1 cellular context compared by ENCODE assay signal in the genomic region with DNA sequence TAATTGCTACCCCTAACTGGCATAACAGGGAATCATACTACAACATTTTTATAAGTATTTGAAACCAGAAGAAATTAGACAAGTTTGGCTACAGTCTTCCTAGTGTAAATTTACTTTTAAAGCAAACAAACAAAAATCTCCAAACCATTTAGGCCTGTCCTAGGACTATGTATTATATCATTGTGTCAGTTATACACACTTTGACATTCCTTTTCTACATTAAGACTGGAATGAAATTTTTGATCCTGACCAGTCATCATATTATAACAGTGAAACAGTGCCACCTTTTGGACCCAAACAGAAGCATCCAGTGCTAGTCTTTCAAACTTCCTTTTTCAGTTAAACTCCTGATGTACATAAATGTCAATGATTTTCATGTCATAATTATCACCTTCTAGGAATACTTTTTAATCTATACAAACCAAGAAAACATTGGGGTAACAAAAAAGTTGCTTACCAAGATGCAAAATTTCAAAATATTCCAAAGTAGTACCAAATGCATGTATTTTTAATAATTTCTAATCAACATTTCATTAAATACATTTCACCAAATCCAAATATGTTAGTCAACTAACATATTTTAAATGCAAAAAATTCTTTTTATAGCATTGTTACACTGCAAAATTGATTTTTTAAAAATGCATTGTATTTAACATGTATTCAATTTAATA.
TF ChIP-seq lines count a peak whose summit lies in the region.

No MANE protein-coding gene starts in this region.

TF ChIP-seq in K562, 482 proteins besides CTCF, POLR2A, EP300 and RAD21 (continued from another document and continues in another):
- TF ChIP-seq, protein P1, sequence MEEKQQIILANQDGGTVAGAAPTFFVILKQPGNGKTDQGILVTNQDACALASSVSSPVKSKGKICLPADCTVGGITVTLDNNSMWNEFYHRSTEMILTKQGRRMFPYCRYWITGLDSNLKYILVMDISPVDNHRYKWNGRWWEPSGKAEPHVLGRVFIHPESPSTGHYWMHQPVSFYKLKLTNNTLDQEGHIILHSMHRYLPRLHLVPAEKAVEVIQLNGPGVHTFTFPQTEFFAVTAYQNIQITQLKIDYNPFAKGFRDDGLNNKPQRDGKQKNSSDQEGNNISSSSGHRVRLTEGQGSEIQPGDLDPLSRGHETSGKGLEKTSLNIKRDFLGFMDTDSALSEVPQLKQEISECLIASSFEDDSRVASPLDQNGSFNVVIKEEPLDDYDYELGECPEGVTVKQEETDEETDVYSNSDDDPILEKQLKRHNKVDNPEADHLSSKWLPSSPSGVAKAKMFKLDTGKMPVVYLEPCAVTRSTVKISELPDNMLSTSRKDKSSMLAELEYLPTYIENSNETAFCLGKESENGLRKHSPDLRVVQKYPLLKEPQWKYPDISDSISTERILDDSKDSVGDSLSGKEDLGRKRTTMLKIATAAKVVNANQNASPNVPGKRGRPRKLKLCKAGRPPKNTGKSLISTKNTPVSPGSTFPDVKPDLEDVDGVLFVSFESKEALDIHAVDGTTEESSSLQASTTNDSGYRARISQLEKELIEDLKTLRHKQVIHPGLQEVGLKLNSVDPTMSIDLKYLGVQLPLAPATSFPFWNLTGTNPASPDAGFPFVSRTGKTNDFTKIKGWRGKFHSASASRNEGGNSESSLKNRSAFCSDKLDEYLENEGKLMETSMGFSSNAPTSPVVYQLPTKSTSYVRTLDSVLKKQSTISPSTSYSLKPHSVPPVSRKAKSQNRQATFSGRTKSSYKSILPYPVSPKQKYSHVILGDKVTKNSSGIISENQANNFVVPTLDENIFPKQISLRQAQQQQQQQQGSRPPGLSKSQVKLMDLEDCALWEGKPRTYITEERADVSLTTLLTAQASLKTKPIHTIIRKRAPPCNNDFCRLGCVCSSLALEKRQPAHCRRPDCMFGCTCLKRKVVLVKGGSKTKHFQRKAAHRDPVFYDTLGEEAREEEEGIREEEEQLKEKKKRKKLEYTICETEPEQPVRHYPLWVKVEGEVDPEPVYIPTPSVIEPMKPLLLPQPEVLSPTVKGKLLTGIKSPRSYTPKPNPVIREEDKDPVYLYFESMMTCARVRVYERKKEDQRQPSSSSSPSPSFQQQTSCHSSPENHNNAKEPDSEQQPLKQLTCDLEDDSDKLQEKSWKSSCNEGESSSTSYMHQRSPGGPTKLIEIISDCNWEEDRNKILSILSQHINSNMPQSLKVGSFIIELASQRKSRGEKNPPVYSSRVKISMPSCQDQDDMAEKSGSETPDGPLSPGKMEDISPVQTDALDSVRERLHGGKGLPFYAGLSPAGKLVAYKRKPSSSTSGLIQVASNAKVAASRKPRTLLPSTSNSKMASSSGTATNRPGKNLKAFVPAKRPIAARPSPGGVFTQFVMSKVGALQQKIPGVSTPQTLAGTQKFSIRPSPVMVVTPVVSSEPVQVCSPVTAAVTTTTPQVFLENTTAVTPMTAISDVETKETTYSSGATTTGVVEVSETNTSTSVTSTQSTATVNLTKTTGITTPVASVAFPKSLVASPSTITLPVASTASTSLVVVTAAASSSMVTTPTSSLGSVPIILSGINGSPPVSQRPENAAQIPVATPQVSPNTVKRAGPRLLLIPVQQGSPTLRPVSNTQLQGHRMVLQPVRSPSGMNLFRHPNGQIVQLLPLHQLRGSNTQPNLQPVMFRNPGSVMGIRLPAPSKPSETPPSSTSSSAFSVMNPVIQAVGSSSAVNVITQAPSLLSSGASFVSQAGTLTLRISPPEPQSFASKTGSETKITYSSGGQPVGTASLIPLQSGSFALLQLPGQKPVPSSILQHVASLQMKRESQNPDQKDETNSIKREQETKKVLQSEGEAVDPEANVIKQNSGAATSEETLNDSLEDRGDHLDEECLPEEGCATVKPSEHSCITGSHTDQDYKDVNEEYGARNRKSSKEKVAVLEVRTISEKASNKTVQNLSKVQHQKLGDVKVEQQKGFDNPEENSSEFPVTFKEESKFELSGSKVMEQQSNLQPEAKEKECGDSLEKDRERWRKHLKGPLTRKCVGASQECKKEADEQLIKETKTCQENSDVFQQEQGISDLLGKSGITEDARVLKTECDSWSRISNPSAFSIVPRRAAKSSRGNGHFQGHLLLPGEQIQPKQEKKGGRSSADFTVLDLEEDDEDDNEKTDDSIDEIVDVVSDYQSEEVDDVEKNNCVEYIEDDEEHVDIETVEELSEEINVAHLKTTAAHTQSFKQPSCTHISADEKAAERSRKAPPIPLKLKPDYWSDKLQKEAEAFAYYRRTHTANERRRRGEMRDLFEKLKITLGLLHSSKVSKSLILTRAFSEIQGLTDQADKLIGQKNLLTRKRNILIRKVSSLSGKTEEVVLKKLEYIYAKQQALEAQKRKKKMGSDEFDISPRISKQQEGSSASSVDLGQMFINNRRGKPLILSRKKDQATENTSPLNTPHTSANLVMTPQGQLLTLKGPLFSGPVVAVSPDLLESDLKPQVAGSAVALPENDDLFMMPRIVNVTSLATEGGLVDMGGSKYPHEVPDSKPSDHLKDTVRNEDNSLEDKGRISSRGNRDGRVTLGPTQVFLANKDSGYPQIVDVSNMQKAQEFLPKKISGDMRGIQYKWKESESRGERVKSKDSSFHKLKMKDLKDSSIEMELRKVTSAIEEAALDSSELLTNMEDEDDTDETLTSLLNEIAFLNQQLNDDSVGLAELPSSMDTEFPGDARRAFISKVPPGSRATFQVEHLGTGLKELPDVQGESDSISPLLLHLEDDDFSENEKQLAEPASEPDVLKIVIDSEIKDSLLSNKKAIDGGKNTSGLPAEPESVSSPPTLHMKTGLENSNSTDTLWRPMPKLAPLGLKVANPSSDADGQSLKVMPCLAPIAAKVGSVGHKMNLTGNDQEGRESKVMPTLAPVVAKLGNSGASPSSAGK (IDR thresholded peaks at IDR 0.05): peak; percentile 1; the same call in 1 of the 2 replicates
- 0 out of 2 replicates have a peak, but pooled peaks have one; percentile 15 for TF ChIP-seq ZNF239 (CRISPR knock-in tag; IDR thresholded peaks at IDR 0.05)
- no peak for TF ChIP-seq POLR2AphosphoS2 (IDR thresholded peaks at IDR 0.05; ENCODE audit: low read length)
- TF ChIP-seq RBM14 (IDR thresholded peaks at IDR 0.05; ENCODE audit: borderline replicate concordance, insufficient read depth, low read depth, low read length): no peak
- TF ChIP-seq, protein P2, sequence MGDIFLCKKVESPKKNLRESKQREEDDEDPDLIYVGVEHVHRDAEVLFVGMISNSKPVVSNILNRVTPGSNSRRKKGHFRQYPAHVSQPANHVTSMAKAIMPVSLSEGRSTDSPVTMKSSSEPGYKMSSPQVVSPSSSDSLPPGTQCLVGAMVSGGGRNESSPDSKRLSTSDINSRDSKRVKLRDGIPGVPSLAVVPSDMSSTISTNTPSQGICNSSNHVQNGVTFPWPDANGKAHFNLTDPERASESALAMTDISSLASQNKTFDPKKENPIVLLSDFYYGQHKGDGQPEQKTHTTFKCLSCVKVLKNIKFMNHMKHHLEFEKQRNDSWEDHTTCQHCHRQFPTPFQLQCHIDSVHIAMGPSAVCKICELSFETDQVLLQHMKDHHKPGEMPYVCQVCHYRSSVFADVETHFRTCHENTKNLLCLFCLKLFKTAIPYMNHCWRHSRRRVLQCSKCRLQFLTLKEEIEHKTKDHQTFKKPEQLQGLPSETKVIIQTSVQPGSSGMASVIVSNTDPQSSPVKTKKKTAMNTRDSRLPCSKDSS (IDR thresholded peaks at IDR 0.05; ENCODE audit: low read depth, partially characterized antibody): no peak
- TF ChIP-seq, protein P3, sequence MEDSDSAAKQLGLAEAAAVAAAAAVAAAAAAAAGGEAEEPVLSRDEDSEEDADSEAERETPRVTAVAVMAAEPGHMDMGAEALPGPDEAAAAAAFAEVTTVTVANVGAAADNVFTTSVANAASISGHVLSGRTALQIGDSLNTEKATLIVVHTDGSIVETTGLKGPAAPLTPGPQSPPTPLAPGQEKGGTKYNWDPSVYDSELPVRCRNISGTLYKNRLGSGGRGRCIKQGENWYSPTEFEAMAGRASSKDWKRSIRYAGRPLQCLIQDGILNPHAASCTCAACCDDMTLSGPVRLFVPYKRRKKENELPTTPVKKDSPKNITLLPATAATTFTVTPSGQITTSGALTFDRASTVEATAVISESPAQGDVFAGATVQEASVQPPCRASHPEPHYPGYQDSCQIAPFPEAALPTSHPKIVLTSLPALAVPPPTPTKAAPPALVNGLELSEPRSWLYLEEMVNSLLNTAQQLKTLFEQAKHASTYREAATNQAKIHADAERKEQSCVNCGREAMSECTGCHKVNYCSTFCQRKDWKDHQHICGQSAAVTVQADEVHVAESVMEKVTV (CRISPR knock-in tag; IDR thresholded peaks at IDR 0.05): peak; percentile 83
- TF ChIP-seq, protein P4, sequence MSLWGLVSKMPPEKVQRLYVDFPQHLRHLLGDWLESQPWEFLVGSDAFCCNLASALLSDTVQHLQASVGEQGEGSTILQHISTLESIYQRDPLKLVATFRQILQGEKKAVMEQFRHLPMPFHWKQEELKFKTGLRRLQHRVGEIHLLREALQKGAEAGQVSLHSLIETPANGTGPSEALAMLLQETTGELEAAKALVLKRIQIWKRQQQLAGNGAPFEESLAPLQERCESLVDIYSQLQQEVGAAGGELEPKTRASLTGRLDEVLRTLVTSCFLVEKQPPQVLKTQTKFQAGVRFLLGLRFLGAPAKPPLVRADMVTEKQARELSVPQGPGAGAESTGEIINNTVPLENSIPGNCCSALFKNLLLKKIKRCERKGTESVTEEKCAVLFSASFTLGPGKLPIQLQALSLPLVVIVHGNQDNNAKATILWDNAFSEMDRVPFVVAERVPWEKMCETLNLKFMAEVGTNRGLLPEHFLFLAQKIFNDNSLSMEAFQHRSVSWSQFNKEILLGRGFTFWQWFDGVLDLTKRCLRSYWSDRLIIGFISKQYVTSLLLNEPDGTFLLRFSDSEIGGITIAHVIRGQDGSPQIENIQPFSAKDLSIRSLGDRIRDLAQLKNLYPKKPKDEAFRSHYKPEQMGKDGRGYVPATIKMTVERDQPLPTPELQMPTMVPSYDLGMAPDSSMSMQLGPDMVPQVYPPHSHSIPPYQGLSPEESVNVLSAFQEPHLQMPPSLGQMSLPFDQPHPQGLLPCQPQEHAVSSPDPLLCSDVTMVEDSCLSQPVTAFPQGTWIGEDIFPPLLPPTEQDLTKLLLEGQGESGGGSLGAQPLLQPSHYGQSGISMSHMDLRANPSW (CRISPR knock-in tag; IDR thresholded peaks at IDR 0.05): no peak
- TF ChIP-seq FOXK2 (conservative IDR thresholded peaks at IDR 0.05 in 1 of 2, IDR thresholded peaks at IDR 0.05 in 1 of 2; ENCODE audit: low read depth in 2 of 2): 0 out of 4 replicates have a peak, but pooled peaks of 1 of the 2 experiments have one; percentile 23
- TF ChIP-seq SMARCE1 (IDR thresholded peaks at IDR 0.05): peak; percentile 38; the same call in 1 of the 2 replicates
- peak; percentile 42; the same call in 1 of the 2 replicates for TF ChIP-seq ADNP (tag; IDR thresholded peaks at IDR 0.05)
- peak; percentile 89 for TF ChIP-seq SMC3 (conservative IDR thresholded peaks at IDR 0.05; ENCODE audit: insufficient read depth, low read depth, low read length)
- peak; percentile 68 for TF ChIP-seq FOXM1 (IDR thresholded peaks at IDR 0.05; ENCODE audit: low read depth)
- TF ChIP-seq FOXM1 (CRISPR knock-in tag; IDR thresholded peaks at IDR 0.05; ENCODE audit: low read depth): no peak
- TF ChIP-seq MAFG (tag; conservative IDR thresholded peaks at IDR 0.05): peak; percentile 82
- TF ChIP-seq KDM1A (IDR thresholded peaks at IDR 0.05): peak in 1 of 2 experiments; percentile 28; a peak in 1 of 4 replicates
- TF ChIP-seq SMARCA4 (IDR thresholded peaks at IDR 0.05): peak; percentile 82
- TF ChIP-seq TRIM28 (IDR thresholded peaks at IDR 0.05): peak; percentile 53; the same call in 1 of the 2 replicates
- TF ChIP-seq BRD9 (IDR thresholded peaks at IDR 0.05; ENCODE audit: low read depth, partially characterized antibody): peak; percentile 97
- TF ChIP-seq, protein P5, sequence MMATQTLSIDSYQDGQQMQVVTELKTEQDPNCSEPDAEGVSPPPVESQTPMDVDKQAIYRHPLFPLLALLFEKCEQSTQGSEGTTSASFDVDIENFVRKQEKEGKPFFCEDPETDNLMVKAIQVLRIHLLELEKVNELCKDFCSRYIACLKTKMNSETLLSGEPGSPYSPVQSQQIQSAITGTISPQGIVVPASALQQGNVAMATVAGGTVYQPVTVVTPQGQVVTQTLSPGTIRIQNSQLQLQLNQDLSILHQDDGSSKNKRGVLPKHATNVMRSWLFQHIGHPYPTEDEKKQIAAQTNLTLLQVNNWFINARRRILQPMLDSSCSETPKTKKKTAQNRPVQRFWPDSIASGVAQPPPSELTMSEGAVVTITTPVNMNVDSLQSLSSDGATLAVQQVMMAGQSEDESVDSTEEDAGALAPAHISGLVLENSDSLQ (IDR thresholded peaks at IDR 0.05): peak; percentile 66
- peak; percentile 32 for TF ChIP-seq HDAC3 (IDR thresholded peaks at IDR 0.05; ENCODE audit: borderline replicate concordance, partially characterized antibody)
- no peak for TF ChIP-seq SP2 (IDR thresholded peaks at IDR 0.05; ENCODE audit: extremely low read depth, low read depth, low read length, poor library complexity, severe bottlenecking)
- TF ChIP-seq NBN (IDR thresholded peaks at IDR 0.05; ENCODE audit: low read depth): 0 out of 2 replicates have a peak, but pooled peaks have one; percentile 46
- no peak for TF ChIP-seq NCOA1 (IDR thresholded peaks at IDR 0.05; ENCODE audit: low read depth)
- TF ChIP-seq PURB (CRISPR knock-in tag; IDR thresholded peaks at IDR 0.05; ENCODE audit: low read depth): no peak
- peak; percentile 92 for TF ChIP-seq CC2D1A (IDR thresholded peaks at IDR 0.05)
- TF ChIP-seq SOX6 (IDR thresholded peaks at IDR 0.05): peak; percentile 38; the same call in 1 of the 2 replicates
- TF ChIP-seq KDM4B (IDR thresholded peaks at IDR 0.05; ENCODE audit: borderline replicate concordance in 2 of 2, low read depth in 1 of 2): 0 out of 4 replicates have a peak, but pooled peaks of 1 of the 2 experiments have one; percentile 47
- TF ChIP-seq, protein P6, sequence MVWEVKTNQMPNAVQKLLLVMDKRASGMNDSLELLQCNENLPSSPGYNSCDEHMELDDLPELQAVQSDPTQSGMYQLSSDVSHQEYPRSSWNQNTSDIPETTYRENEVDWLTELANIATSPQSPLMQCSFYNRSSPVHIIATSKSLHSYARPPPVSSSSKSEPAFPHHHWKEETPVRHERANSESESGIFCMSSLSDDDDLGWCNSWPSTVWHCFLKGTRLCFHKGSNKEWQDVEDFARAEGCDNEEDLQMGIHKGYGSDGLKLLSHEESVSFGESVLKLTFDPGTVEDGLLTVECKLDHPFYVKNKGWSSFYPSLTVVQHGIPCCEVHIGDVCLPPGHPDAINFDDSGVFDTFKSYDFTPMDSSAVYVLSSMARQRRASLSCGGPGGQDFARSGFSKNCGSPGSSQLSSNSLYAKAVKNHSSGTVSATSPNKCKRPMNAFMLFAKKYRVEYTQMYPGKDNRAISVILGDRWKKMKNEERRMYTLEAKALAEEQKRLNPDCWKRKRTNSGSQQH (CRISPR knock-in tag; IDR thresholded peaks at IDR 0.05): no peak
- TF ChIP-seq, protein P7, sequence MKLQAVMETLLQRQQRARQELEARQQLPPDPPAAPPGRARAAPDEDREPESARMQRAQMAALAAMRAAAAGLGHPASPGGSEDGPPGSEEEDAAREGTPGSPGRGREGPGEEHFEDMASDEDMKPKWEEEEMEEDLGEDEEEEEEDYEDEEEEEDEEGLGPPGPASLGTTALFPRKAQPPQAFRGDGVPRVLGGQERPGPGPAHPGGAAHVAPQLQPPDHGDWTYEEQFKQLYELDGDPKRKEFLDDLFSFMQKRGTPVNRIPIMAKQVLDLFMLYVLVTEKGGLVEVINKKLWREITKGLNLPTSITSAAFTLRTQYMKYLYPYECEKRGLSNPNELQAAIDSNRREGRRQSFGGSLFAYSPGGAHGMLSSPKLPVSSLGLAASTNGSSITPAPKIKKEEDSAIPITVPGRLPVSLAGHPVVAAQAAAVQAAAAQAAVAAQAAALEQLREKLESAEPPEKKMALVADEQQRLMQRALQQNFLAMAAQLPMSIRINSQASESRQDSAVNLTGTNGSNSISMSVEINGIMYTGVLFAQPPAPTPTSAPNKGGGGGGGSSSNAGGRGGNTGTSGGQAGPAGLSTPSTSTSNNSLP (IDR thresholded peaks at IDR 0.05; ENCODE audit: borderline replicate concordance, low read depth, low read length): peak; percentile 98
- peak; percentile 76; the same call in 1 of the 2 replicates for TF ChIP-seq NFATC3 (IDR thresholded peaks at IDR 0.05)
- peak; percentile 43; the same call in 1 of the 2 replicates for TF ChIP-seq LCOR (CRISPR knock-in tag; IDR thresholded peaks at IDR 0.05)
- 0 out of 2 replicates have a peak, but pooled peaks have one; percentile 77 for TF ChIP-seq RHOXF2B (CRISPR knock-in tag; conservative IDR thresholded peaks at IDR 0.05)
